ENCODE assay signal across 18 cellular contexts in the genomic region with DNA sequence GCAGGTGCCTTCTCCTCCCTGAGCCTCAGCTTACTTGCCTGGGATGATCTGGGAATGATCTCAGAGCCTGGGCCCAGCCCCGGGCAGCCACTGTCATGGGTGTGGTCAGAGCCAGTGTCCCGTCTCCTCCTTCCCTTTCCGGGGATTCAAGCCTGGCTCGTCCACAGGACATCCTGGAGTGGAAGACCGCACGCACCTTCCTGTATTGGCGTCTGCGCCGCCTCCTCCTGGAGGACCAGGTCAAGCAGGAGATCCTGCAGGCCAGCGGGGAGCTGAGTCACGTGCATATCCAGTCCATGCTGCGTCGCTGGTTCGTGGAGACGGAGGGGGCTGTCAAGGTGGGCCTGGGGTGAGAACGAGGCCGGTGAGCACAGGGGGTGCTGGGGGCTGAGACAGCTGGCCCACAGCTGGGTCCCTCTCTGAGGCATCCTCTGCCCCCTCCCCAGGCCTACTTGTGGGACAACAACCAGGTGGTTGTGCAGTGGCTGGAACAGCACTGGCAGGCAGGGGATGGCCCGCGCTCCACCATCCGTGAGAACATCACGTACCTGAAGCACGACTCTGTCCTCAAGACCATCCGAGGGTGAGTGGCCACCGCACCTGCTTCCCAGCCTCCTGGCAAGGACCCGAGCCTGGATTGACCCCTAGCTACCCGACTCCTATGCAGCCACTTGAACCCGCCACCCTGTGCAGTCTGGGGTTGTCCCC. TPM values are rescaled to one million over a fixed set of nuclear protein-coding genes. Genes with fewer than 3 reads are reported as not detected.
"Had no signal": no experiment of that assay in that cellular context is flagged by ENCODE, and none has a peak within 500 bp of the region (broad histone marks: within the 10 kb centered on the region; RNA-seq: fewer than 3 reads in every experiment).

No MANE protein-coding gene starts in this region.

- H3K27ac Mint-ChIP-seq: mesothelial cell of epicardium had no signal

- H3K27ac ChIP-seq: ascending aorta, breast epithelium had no signal

- H3K4me1 ChIP-seq: ascending aorta, breast epithelium had no signal

- FAIRE-seq: small intestine had no signal

- H3K4me3 ChIP-seq: ascending aorta, breast epithelium, lung, transverse colon had no signal

- H3K4me3 Mint-ChIP-seq: mesothelial cell of epicardium had no signal

- H3K4me1 Mint-ChIP-seq: mesothelial cell of epicardium had no signal

- DNase-seq: activated CD4-positive, CD25-positive, alpha-beta regulatory T cell treated with anti-CD3 and anti-CD28 coated beads, Interleukin-2, amount 50 U/mL, for 72 hours; activated naive CD4-positive, alpha-beta T cell treated with Interleukin-2 at 50 U/mL for 16 hours; hippocampal formation; small intestine; stimulated activated CD4-positive, alpha-beta T cell treated with anti-CD3 and anti-CD28 coated beads, Interleukin-4, amount 100 ng/mL, for 24 hours; stimulated activated naive CD4-positive, alpha-beta T cell; T-helper 1 cell; T1000; transverse colon had no signal

- H3K27me3 ChIP-seq: ascending aorta, breast epithelium, transverse colon had no signal

- H3K9me3 ChIP-seq: ascending aorta, transverse colon had no signal

RNA-seq across cellular contexts. Expression of a gene that starts 44.0 kb away (rescaled TPM):
- total RNA-seq: activated CD8-positive, alpha-beta memory T cell treated with anti-CD3 and anti-CD28 coated beads for 36 hours; ascending aorta; breast epithelium; dermis blood vessel endothelial cell; epithelial cell of proximal tubule; mesothelial cell of epicardium; osteocyte; renal cortical epithelial cell; transverse colon had no signal
- polyA plus RNA-seq: small intestine had no signal
